In genomic region chr17:50596191-50597037, GRCh38 we compare ENCODE assay signal across 12 cellular contexts. TPM values are rescaled to one million over a fixed set of nuclear protein-coding genes. Genes with fewer than 3 reads are reported as not detected.
A peak's percentile ranks its signal among the peaks of the same experiment; 100 is the strongest.
DNase-seq lines count a peak whose midpoint lies in the region; ATAC-seq and TF ChIP-seq lines count a peak whose summit lies in the region.
"Had no signal": no experiment of that assay in that cellular context is flagged by ENCODE, and none has a peak within 500 bp of the region (broad histone marks: within the 10 kb centered on the region; RNA-seq: fewer than 3 reads in every experiment).

No MANE protein-coding gene starts in this region.

- no peak overlapping the region for H3K27ac Mint-ChIP-seq in activated CD8-positive, alpha-beta T cell treated with anti-CD3 and anti-CD28 coated beads for 36 hours
- no peak overlapping the region for H3K27ac Mint-ChIP-seq in activated CD8-positive, alpha-beta T cell treated with anti-CD3 and anti-CD28 coated beads, Interleukin-2, amount 10 ng/mL, durations not matched to agents 7 days and 5 days
- H3K27ac Mint-ChIP-seq in glutamatergic neuron (ENCODE audit: unreplicated experiment) (no peak overlapping the region), progenitor cell of endocrine pancreas (no peak overlapping the region)

- intact Hi-C loops in activated CD8-positive, alpha-beta T cell treated with anti-CD3 and anti-CD28 coated beads for 36 hours (cut with micrococcal nuclease): no loop called here

- no peaks in the 10 kb centered on the region for H3K27me3 Mint-ChIP-seq in activated CD8-positive, alpha-beta T cell treated with anti-CD3 and anti-CD28 coated beads for 36 hours
- H3K27me3 Mint-ChIP-seq in activated CD8-positive, alpha-beta T cell treated with anti-CD3 and anti-CD28 coated beads, Interleukin-2, amount 10 ng/mL, durations not matched to agents 7 days and 5 days (ENCODE audit: low read depth): no peaks in the 10 kb centered on the region
- peaks cover 9% of the 10 kb centered on the region for H3K27me3 Mint-ChIP-seq in glutamatergic neuron (ENCODE audit: unreplicated experiment)
- H3K27me3 Mint-ChIP-seq in progenitor cell of endocrine pancreas: peaks cover 4% of the 10 kb centered on the region

- H3K9me3 Mint-ChIP-seq in activated CD8-positive, alpha-beta T cell treated with anti-CD3 and anti-CD28 coated beads for 36 hours: no peaks in the 10 kb centered on the region
- no peaks in the 10 kb centered on the region for H3K9me3 Mint-ChIP-seq in activated CD8-positive, alpha-beta T cell treated with anti-CD3 and anti-CD28 coated beads, Interleukin-2, amount 10 ng/mL, durations not matched to agents 7 days and 5 days (ENCODE audit: insufficient read depth)
- H3K9me3 Mint-ChIP-seq in glutamatergic neuron (ENCODE audit: unreplicated experiment): peaks cover 2% of the 10 kb centered on the region
- H3K9me3 Mint-ChIP-seq in progenitor cell of endocrine pancreas (ENCODE audit: low read depth): no peaks in the 10 kb centered on the region

- no peaks in the 10 kb centered on the region for H3K36me3 Mint-ChIP-seq in activated CD8-positive, alpha-beta T cell treated with anti-CD3 and anti-CD28 coated beads for 36 hours (ENCODE audit: low read depth)
- no peaks in the 10 kb centered on the region for H3K36me3 Mint-ChIP-seq in activated CD8-positive, alpha-beta T cell treated with anti-CD3 and anti-CD28 coated beads, Interleukin-2, amount 10 ng/mL, durations not matched to agents 7 days and 5 days (ENCODE audit: low read depth)
- no peaks in the 10 kb centered on the region for H3K36me3 Mint-ChIP-seq in glutamatergic neuron (ENCODE audit: unreplicated experiment)
- H3K36me3 Mint-ChIP-seq in progenitor cell of endocrine pancreas (ENCODE audit: insufficient read depth): no peaks in the 10 kb centered on the region

- peak; percentile 19 for TF ChIP-seq CTCF in activated CD8-positive, alpha-beta T cell treated with anti-CD3 and anti-CD28 coated beads for 36 hours (IDR thresholded peaks at IDR 0.05)
- TF ChIP-seq CTCF in Peyer's patch (IDR thresholded peaks at IDR 0.05): peak in 4 of 6 experiments; percentile 7 to 44 (median 30)
- peak; percentile 66 for TF ChIP-seq CTCF in glutamatergic neuron (IDR thresholded peaks at IDR 0.05; ENCODE audit: partially characterized antibody, unreplicated experiment)
- peak; percentile 50 for TF ChIP-seq CTCF in progenitor cell of endocrine pancreas (IDR thresholded peaks at IDR 0.05; ENCODE audit: unreplicated experiment)

- no peak overlapping the region for H3K27ac ChIP-seq in Peyer's patch
- H3K27ac ChIP-seq: pancreas had no signal

- H3K4me1 ChIP-seq in Peyer's patch: no peaks in the 10 kb centered on the region
- H3K4me1 ChIP-seq: pancreas had no signal

- H3K4me1 Mint-ChIP-seq in activated CD8-positive, alpha-beta T cell treated with anti-CD3 and anti-CD28 coated beads for 36 hours (ENCODE audit: low read depth): no peaks in the 10 kb centered on the region
- H3K4me1 Mint-ChIP-seq in activated CD8-positive, alpha-beta T cell treated with anti-CD3 and anti-CD28 coated beads, Interleukin-2, amount 10 ng/mL, durations not matched to agents 7 days and 5 days (ENCODE audit: low read depth): no peaks in the 10 kb centered on the region
- H3K4me1 Mint-ChIP-seq in glutamatergic neuron (ENCODE audit: low read depth, unreplicated experiment) (peaks cover 25% of the 10 kb centered on the region), progenitor cell of endocrine pancreas (ENCODE audit: low read depth) (peaks cover 17% of the 10 kb centered on the region)

- ATAC-seq in activated CD8-positive, alpha-beta T cell treated with anti-CD3 and anti-CD28 coated beads for 36 hours: no peak
- no peak for ATAC-seq in activated CD8-positive, alpha-beta T cell treated with anti-CD3 and anti-CD28 coated beads, Interleukin-2, amount 10 ng/mL, durations not matched to agents 7 days and 5 days
- ATAC-seq in GM18861 (IDR thresholded peaks at IDR 0.05; ENCODE audit: unreplicated experiment) (no peak), GM19452 (IDR thresholded peaks at IDR 0.05; ENCODE audit: unreplicated experiment) (no peak)
- ATAC-seq: pancreas had no signal

- TF ChIP-seq POLR2A in Peyer's patch (IDR thresholded peaks at IDR 0.05): no peak

- no peaks in the 10 kb centered on the region for H3K27me3 ChIP-seq in Peyer's patch
- H3K27me3 ChIP-seq: pancreas had no signal

- H3K36me3 ChIP-seq in Peyer's patch: no peaks in the 10 kb centered on the region
- H3K36me3 ChIP-seq: pancreas had no signal

- H3K9me3 ChIP-seq in Peyer's patch: no peaks in the 10 kb centered on the region
- H3K9me3 ChIP-seq: pancreas had no signal

- POLR2A ChIA-PET in activated CD8-positive, alpha-beta T cell treated with anti-CD3 and anti-CD28 coated beads for 36 hours (lab: Charles Lee): no interaction called here
- POLR2A ChIA-PET in activated CD8-positive, alpha-beta T cell treated with anti-CD3 and anti-CD28 coated beads, Interleukin-2, amount 10 ng/mL, durations not matched to agents 7 days and 5 days (lab: Charles Lee): no interaction called here

- CTCF ChIA-PET in activated CD8-positive, alpha-beta T cell treated with anti-CD3 and anti-CD28 coated beads for 36 hours (lab: Charles Lee): no interaction called here
- CTCF ChIA-PET in activated CD8-positive, alpha-beta T cell treated with anti-CD3 and anti-CD28 coated beads, Interleukin-2, amount 10 ng/mL, durations not matched to agents 7 days and 5 days (lab: Charles Lee): no interaction called here

- DNase-seq in activated CD8-positive, alpha-beta T cell treated with anti-CD3 and anti-CD28 coated beads for 36 hours: no peak
- no peak for DNase-seq in activated CD8-positive, alpha-beta T cell treated with anti-CD3 and anti-CD28 coated beads, Interleukin-2, amount 10 ng/mL, durations not matched to agents 7 days and 5 days
- DNase-seq in Peyer's patch: peak in 2 of 3 donors; percentile 49 to 59
- peak; percentile 71 for DNase-seq in glutamatergic neuron
- DNase-seq in progenitor cell of endocrine pancreas (ENCODE audit: low spot score, unreplicated experiment): no peak
- no peak for DNase-seq in mesenteric fat pad (ENCODE audit: low spot score)
- DNase-seq: aorta, NCI-H187 had no signal

- H3K4me3 ChIP-seq in Peyer's patch: no peak overlapping the region
- H3K4me3 ChIP-seq: pancreas had no signal

- H3K4me3 Mint-ChIP-seq in activated CD8-positive, alpha-beta T cell treated with anti-CD3 and anti-CD28 coated beads for 36 hours: no peak overlapping the region
- no peak overlapping the region for H3K4me3 Mint-ChIP-seq in activated CD8-positive, alpha-beta T cell treated with anti-CD3 and anti-CD28 coated beads, Interleukin-2, amount 10 ng/mL, durations not matched to agents 7 days and 5 days
- H3K4me3 Mint-ChIP-seq in glutamatergic neuron (ENCODE audit: unreplicated experiment): no peak overlapping the region
- H3K4me3 Mint-ChIP-seq in progenitor cell of endocrine pancreas (ENCODE audit: low read depth): no peak overlapping the region

RNA-seq across cellular contexts. Expression of gene CACNA1G, which starts 35.9 kb away (rescaled TPM):
- total RNA-seq in activated CD8-positive, alpha-beta T cell treated with anti-CD3 and anti-CD28 coated beads for 36 hours: under 1 TPM in 1 of 2 experiments, not detected in 1; 0.13 TPM
- not detected for total RNA-seq in activated CD8-positive, alpha-beta T cell treated with anti-CD3 and anti-CD28 coated beads, Interleukin-2, amount 10 ng/mL, durations not matched to agents 7 days and 5 days
- not detected for total RNA-seq in Peyer's patch
- total RNA-seq in glutamatergic neuron (ENCODE audit: unreplicated experiment): 2.2 TPM
- 0.19 and 0.36 TPM in 2 replicates for total RNA-seq in progenitor cell of endocrine pancreas
- total RNA-seq in mesenteric fat pad: 0.58 TPM
- total RNA-seq: OCI-LY7 had no signal

RNA-seq across cellular contexts. Expression of gene ABCC3, which starts 38.3 kb away (rescaled TPM):
- not detected for total RNA-seq in activated CD8-positive, alpha-beta T cell treated with anti-CD3 and anti-CD28 coated beads for 36 hours
- total RNA-seq in activated CD8-positive, alpha-beta T cell treated with anti-CD3 and anti-CD28 coated beads, Interleukin-2, amount 10 ng/mL, durations not matched to agents 7 days and 5 days: not detected
- total RNA-seq in Peyer's patch (100 to 1,000 TPM; 190 to 683 (median 305) TPM), glutamatergic neuron (ENCODE audit: unreplicated experiment) (not detected), progenitor cell of endocrine pancreas (1.6 and 2.3 TPM in 2 replicates), mesenteric fat pad (52.8 TPM)
- total RNA-seq: OCI-LY7 had no signal

RNA-seq across cellular contexts. Expression of gene SPATA20, which starts 49.4 kb away (rescaled TPM):
- total RNA-seq in activated CD8-positive, alpha-beta T cell treated with anti-CD3 and anti-CD28 coated beads for 36 hours: 10 to 100 TPM; 29.0 to 36.2 TPM
- 10 to 100 TPM; 23.9 to 27.3 TPM for total RNA-seq in activated CD8-positive, alpha-beta T cell treated with anti-CD3 and anti-CD28 coated beads, Interleukin-2, amount 10 ng/mL, durations not matched to agents 7 days and 5 days
- total RNA-seq in Peyer's patch (100 to 1,000 TPM in 3 of 4 donors, 10 to 100 TPM in 1; 75.1 to 125 (median 110) TPM), glutamatergic neuron (ENCODE audit: unreplicated experiment) (14.0 TPM), progenitor cell of endocrine pancreas (84.1 and 90.3 TPM in 2 replicates), mesenteric fat pad (22.3 TPM)

Comparison
In these comparisons a context has a peak if more than half of its experiments do, and no peak if none do; other contexts are left out.
1. DNase-seq: peak in Peyer's patch (2 of 3) and glutamatergic neuron (single experiment); none in activated CD8-positive, alpha-beta T cell treated with anti-CD3 and anti-CD28 coated beads for 36 hours (single experiment), activated CD8-positive, alpha-beta T cell treated with anti-CD3 and anti-CD28 coated beads, Interleukin-2, amount 10 ng/mL, durations not matched to agents 7 days and 5 days (single experiment), progenitor cell of endocrine pancreas (single experiment) and mesenteric fat pad (single experiment).
2. RNA of gene ABCC3, which starts 38.3 kb away (total RNA-seq): 190 to 683 TPM in Peyer's patch and 52.8 TPM in mesenteric fat pad (single experiment); 1.6 to 2.3 TPM in progenitor cell of endocrine pancreas, not detected in activated CD8-positive, alpha-beta T cell treated with anti-CD3 and anti-CD28 coated beads for 36 hours, not detected in activated CD8-positive, alpha-beta T cell treated with anti-CD3 and anti-CD28 coated beads, Interleukin-2, amount 10 ng/mL, durations not matched to agents 7 days and 5 days and not detected in glutamatergic neuron (single experiment); every median in the first group is over 10 times any median in the second.
3. Peak in every context shown above with its lines, with median percentiles within 50 percentile points of each other: CTCF ChIP-seq.